ENCODE assay signal across 1 cellular context in the genomic region with DNA sequence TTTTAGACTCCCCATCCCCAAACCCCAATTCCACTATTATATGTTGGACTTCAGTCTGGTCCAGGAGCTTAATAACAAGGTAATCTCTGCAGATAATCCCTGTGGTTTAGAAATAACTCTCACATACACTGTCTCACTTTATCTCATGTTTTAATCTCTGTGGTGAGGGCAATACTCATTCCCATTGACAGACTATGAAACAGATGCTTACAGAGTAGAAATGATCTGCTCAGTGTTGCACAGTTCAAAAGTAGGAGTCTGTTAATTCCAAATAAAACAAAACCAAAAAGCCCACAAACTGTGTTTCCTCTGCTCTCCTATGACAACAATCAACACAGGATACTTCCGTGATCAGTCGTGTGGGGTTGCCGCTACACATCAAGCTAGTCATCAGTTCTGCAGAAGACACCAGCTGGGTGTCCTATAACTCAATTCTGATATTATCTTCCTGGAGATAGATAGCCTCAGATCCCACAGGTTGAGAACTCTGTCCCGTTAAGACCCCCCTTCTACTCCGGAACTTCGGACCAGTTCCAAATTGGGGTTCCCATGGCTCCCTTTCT.
TF ChIP-seq lines count a peak whose summit lies in the region.

No MANE protein-coding gene starts in this region.

TF ChIP-seq in K562, 482 proteins besides CTCF, POLR2A, EP300 and RAD21:
- TF ChIP-seq ESRRA (IDR thresholded peaks at IDR 0.05; ENCODE audit: borderline replicate concordance, low read depth) (peak; percentile 53; the same call in 1 of the 2 replicates), ZNF124 (CRISPR knock-in tag; IDR thresholded peaks at IDR 0.05) (no peak), KLF6 (CRISPR knock-in tag; IDR thresholded peaks at IDR 0.05; ENCODE audit: borderline replicate concordance) (no peak), ZNF41 (CRISPR knock-in tag; conservative IDR thresholded peaks at IDR 0.05) (no peak)
- TF ChIP-seq, protein P1, sequence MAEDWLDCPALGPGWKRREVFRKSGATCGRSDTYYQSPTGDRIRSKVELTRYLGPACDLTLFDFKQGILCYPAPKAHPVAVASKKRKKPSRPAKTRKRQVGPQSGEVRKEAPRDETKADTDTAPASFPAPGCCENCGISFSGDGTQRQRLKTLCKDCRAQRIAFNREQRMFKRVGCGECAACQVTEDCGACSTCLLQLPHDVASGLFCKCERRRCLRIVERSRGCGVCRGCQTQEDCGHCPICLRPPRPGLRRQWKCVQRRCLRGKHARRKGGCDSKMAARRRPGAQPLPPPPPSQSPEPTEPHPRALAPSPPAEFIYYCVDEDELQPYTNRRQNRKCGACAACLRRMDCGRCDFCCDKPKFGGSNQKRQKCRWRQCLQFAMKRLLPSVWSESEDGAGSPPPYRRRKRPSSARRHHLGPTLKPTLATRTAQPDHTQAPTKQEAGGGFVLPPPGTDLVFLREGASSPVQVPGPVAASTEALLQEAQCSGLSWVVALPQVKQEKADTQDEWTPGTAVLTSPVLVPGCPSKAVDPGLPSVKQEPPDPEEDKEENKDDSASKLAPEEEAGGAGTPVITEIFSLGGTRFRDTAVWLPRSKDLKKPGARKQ (CRISPR knock-in tag; IDR thresholded peaks at IDR 0.05): no peak
- TF ChIP-seq, protein P2, sequence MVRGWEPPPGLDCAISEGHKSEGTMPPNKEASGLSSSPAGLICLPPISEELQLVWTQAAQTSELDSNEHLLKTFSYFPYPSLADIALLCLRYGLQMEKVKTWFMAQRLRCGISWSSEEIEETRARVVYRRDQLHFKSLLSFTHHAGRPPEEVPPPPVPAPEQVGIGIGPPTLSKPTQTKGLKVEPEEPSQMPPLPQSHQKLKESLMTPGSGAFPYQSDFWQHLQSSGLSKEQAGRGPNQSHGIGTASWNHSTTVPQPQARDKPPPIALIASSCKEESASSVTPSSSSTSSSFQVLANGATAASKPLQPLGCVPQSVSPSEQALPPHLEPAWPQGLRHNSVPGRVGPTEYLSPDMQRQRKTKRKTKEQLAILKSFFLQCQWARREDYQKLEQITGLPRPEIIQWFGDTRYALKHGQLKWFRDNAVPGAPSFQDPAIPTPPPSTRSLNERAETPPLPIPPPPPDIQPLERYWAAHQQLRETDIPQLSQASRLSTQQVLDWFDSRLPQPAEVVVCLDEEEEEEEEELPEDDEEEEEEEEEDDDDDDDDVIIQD (CRISPR knock-in tag; IDR thresholded peaks at IDR 0.05): no peak
TF ChIP-seq in K562: peak in this region for 1.
